8 cellular contexts compared by ENCODE assay signal in genomic region chr9:100472268-100472667, GRCh38. TPM values are rescaled to one million over a fixed set of nuclear protein-coding genes. Genes with fewer than 3 reads are reported as not detected.
A peak's percentile ranks its signal among the peaks of the same experiment; 100 is the strongest.
DNase-seq lines count a peak whose midpoint lies in the region; FAIRE-seq and TF ChIP-seq lines count a peak whose summit lies in the region.
"Had no signal": no experiment of that assay in that cellular context is flagged by ENCODE, and none has a peak within 500 bp of the region (broad histone marks: within the 10 kb centered on the region; RNA-seq: fewer than 3 reads in every experiment).

No MANE protein-coding gene starts in this region.

- 99 to 100% methylated on average over 3 of the region's 3 CpGs for WGBS in GM23248 (ENCODE audit: low coverage in 1 of 2, low lambda C conversion rate in 2 of 2, missing lambda C conversion rate in 2 of 2), 2 experiments
- WGBS in ectodermal cell, 2 experiments, result 69 to 92% methylated on average over 2 to 3 of the region's 3 CpGs

- DNase-seq in GM23248, result no peak
- no peak for DNase-seq in osteoblast (ENCODE audit: insufficient read length, low spot score, missing footprints)
- no peak for DNase-seq in HTR-8/SVneo (ENCODE audit: insufficient read length, low spot score)
- DNase-seq in kidney, result no peak
- no peak for DNase-seq in ascending aorta (ENCODE audit: low spot score in 2 of 2)
- DNase-seq: T1000 had no signal

- H3K4me2 ChIP-seq in GM23248 (ENCODE audit: unreplicated experiment), result no peak overlapping the region
- peak overlapping the region; percentile 54 for H3K4me2 ChIP-seq in OCI-LY1 (ENCODE audit: low read length)
- H3K4me2 ChIP-seq in osteoblast (ENCODE audit: insufficient read depth, low read length), result peak overlapping the region; percentile 71

- H3K9ac ChIP-seq in GM23248 (no peak overlapping the region), OCI-LY1 (ENCODE audit: low read length) (peak overlapping the region; percentile 33; the same call in 1 of the 2 replicates), kidney (ENCODE audit: low read length in 2 of 2) (peak overlapping the region in 1 of 2 donors; percentile 19)

- peak overlapping the region; percentile 71 for H3K4me3 ChIP-seq in GM23248
- H3K4me3 ChIP-seq in OCI-LY1 (ENCODE audit: low read depth, low read length, poor library complexity, severe bottlenecking), result peak overlapping the region; percentile 92
- H3K4me3 ChIP-seq in ectodermal cell (ENCODE audit: insufficient read depth, low read depth, low read length), result peak overlapping the region; percentile 91
- no peak overlapping the region for H3K4me3 ChIP-seq in osteoblast (ENCODE audit: insufficient read depth, low read length)
- peak overlapping the region in 1 of 2 donors; percentile 41 for H3K4me3 ChIP-seq in kidney (ENCODE audit: low read length in 2 of 2)
- peak overlapping the region in 1 of 2 donors; percentile 90 for H3K4me3 ChIP-seq in ascending aorta

- in situ Hi-C loops in GM23248 (cut with MboI), result no loop called here

- FAIRE-seq in HTR-8/SVneo (lab: Jason Lieb, UNC), result no peak
- no peak for FAIRE-seq in kidney (lab: Jason Lieb, UNC)

- H4K20me1 ChIP-seq in GM23248 (ENCODE audit: insufficient read depth), result no peaks in the 10 kb centered on the region
- no peaks in the 10 kb centered on the region for H4K20me1 ChIP-seq in OCI-LY1 (ENCODE audit: insufficient read depth, low read length)
- H4K20me1 ChIP-seq in osteoblast (ENCODE audit: insufficient read depth, low read length), result peaks cover 5% of the 10 kb centered on the region

- no peaks in the 10 kb centered on the region for H3K27me3 ChIP-seq in GM23248 (replicated peaks; ENCODE audit: insufficient read depth)
- no peaks in the 10 kb centered on the region for H3K27me3 ChIP-seq in OCI-LY1 (ENCODE audit: insufficient read depth, low read length)
- H3K27me3 ChIP-seq in ectodermal cell (ENCODE audit: control insufficient read depth, insufficient read depth, low read length, poor library complexity, severe bottlenecking), result no peaks in the 10 kb centered on the region
- no peaks in the 10 kb centered on the region for H3K27me3 ChIP-seq in osteoblast (ENCODE audit: insufficient read depth, low read length)
- no peaks in the 10 kb centered on the region for H3K27me3 ChIP-seq in ascending aorta

- H3F3A ChIP-seq in GM23248 (ENCODE audit: insufficient read depth) (peaks cover 12% of the 10 kb centered on the region; the same call in 1 of the 2 replicates), OCI-LY1 (ENCODE audit: insufficient read depth, low read length) (no peaks in the 10 kb centered on the region)

- intact Hi-C loops in kidney (cut with DNase I) (no loop called here), ascending aorta (cut with DNase I) (no loop called here)

- H3K9me3 ChIP-seq in GM23248 (ENCODE audit: low read depth) (no peaks in the 10 kb centered on the region), OCI-LY1 (ENCODE audit: low read length) (no peaks in the 10 kb centered on the region), ectodermal cell (ENCODE audit: control insufficient read depth, low read length) (no peaks in the 10 kb centered on the region), osteoblast (ENCODE audit: low read depth, low read length) (no peaks in the 10 kb centered on the region), kidney (ENCODE audit: control insufficient read depth in 1 of 2, low read length in 2 of 2) (no peaks in the 10 kb centered on the region), ascending aorta (no peaks in the 10 kb centered on the region)

- H3K36me3 ChIP-seq in GM23248 (ENCODE audit: low read depth), result no peaks in the 10 kb centered on the region
- H3K36me3 ChIP-seq in OCI-LY1 (ENCODE audit: insufficient read depth, low read length), result no peaks in the 10 kb centered on the region
- H3K36me3 ChIP-seq in ectodermal cell (ENCODE audit: control insufficient read depth, insufficient read depth, low read length), result no peaks in the 10 kb centered on the region
- no peaks in the 10 kb centered on the region for H3K36me3 ChIP-seq in osteoblast (ENCODE audit: insufficient read depth, low read length)
- no peaks in the 10 kb centered on the region for H3K36me3 ChIP-seq in kidney (ENCODE audit: control insufficient read depth in 1 of 2, insufficient read depth in 2 of 2, low read length in 2 of 2)
- no peaks in the 10 kb centered on the region for H3K36me3 ChIP-seq in ascending aorta

- H3K9me2 ChIP-seq in GM23248 (ENCODE audit: insufficient read depth) (no peaks in the 10 kb centered on the region), OCI-LY1 (ENCODE audit: low read depth, low read length) (no peaks in the 10 kb centered on the region)

- no peaks in the 10 kb centered on the region for H3K79me2 ChIP-seq in GM23248 (ENCODE audit: insufficient read depth)
- H3K79me2 ChIP-seq in OCI-LY1 (ENCODE audit: insufficient read depth, low read length), result no peaks in the 10 kb centered on the region; the same call in 1 of the 2 replicates
- peaks cover 3% of the 10 kb centered on the region for H3K79me2 ChIP-seq in osteoblast (ENCODE audit: insufficient read depth, low read length)

- H3K27ac ChIP-seq in GM23248, result no peak overlapping the region
- no peak overlapping the region for H3K27ac ChIP-seq in OCI-LY1 (ENCODE audit: low read depth, low read length, poor library complexity, severe bottlenecking)
- peak overlapping the region; percentile 80 for H3K27ac ChIP-seq in ectodermal cell (ENCODE audit: insufficient read depth, low read depth, low read length, poor library complexity, severe bottlenecking)
- H3K27ac ChIP-seq in osteoblast (ENCODE audit: low read depth, low read length), result no peak overlapping the region
- no peak overlapping the region for H3K27ac ChIP-seq in kidney (ENCODE audit: low read depth in 2 of 2, low read length in 2 of 2)
- no peak overlapping the region for H3K27ac ChIP-seq in ascending aorta

- 0 out of 2 replicates have a peak, but pooled peaks cover 4% of the 10 kb centered on the region for H3K4me1 ChIP-seq in GM23248 (ENCODE audit: insufficient read depth)
- H3K4me1 ChIP-seq in OCI-LY1 (ENCODE audit: insufficient read depth, low read length, severe bottlenecking), result peaks cover 25% of the 10 kb centered on the region
- peaks cover 12% of the 10 kb centered on the region for H3K4me1 ChIP-seq in ectodermal cell (ENCODE audit: control insufficient read depth, insufficient read depth, low read length)
- no peaks in the 10 kb centered on the region for H3K4me1 ChIP-seq in osteoblast (ENCODE audit: insufficient read depth, low read length)
- no peaks in the 10 kb centered on the region for H3K4me1 ChIP-seq in kidney (ENCODE audit: control insufficient read depth in 1 of 2, insufficient read depth in 1 of 2, low read depth in 1 of 2, low read length in 2 of 2)
- H3K4me1 ChIP-seq in ascending aorta, result peaks cover 4 to 5% of the 10 kb centered on the region in 2 donors

- H2AFZ ChIP-seq in GM23248 (peak overlapping the region; percentile 69; the same call in 1 of the 2 replicates), OCI-LY1 (ENCODE audit: low read length) (no peak overlapping the region), osteoblast (ENCODE audit: low read length) (no peak overlapping the region)

- TF ChIP-seq CTCF in OCI-LY1 (IDR thresholded peaks at IDR 0.05; ENCODE audit: low read length), result no peak
- TF ChIP-seq CTCF in osteoblast (IDR thresholded peaks at IDR 0.05; ENCODE audit: extremely low read depth, low read depth, low read length), result no peak
- no peak for TF ChIP-seq CTCF in kidney (IDR thresholded peaks at IDR 0.05; ENCODE audit: borderline replicate concordance, extremely low read depth, insufficient read depth)
- no peak for TF ChIP-seq CTCF in ascending aorta (IDR thresholded peaks at IDR 0.05)

RNA-seq across cellular contexts. Expression of gene TMEFF1, which starts 0.7 kb away (rescaled TPM):
- 0.43 and 4.4 TPM in 2 replicates for total RNA-seq in GM23248 (2014; rRNA removed; shearing (Covaris generic))
- polyA plus RNA-seq in GM23248 (2016; fragmentation: Nextera tagmentation; extraction: Ambion mirVana) (0.34 and 0.68 TPM in 2 replicates), kidney (ENCODE audit: insufficient read depth, low read depth, low replicate concordance) (not detected)
- polyA plus RNA-seq in ectodermal cell (2013, experiment 1 of 4), result 51.9 TPM
- 44.7 TPM for polyA plus RNA-seq in ectodermal cell (2013, experiment 2 of 4)
- polyA plus RNA-seq in ectodermal cell (2013, experiment 3 of 4), result 62.3 TPM
- 66.0 TPM for polyA plus RNA-seq in ectodermal cell (2013, experiment 4 of 4)
- total RNA-seq in osteoblast (0.72 and 1.2 TPM in 2 replicates), kidney (0.66 TPM), ascending aorta (not detected)

RNA-seq across cellular contexts. Expression of gene MSANTD3, which starts 45.3 kb away (rescaled TPM):
- total RNA-seq in GM23248 (2014; rRNA removed; shearing (Covaris generic)), result 48.6 and 59.3 TPM in 2 replicates
- polyA plus RNA-seq in GM23248 (2016; fragmentation: Nextera tagmentation; extraction: Ambion mirVana), result 27.6 and 27.8 TPM in 2 replicates
- polyA plus RNA-seq in ectodermal cell (2013, experiment 1 of 4), result 54.2 TPM
- 48.4 TPM for polyA plus RNA-seq in ectodermal cell (2013, experiment 2 of 4)
- 43.1 TPM for polyA plus RNA-seq in ectodermal cell (2013, experiment 3 of 4)
- polyA plus RNA-seq in ectodermal cell (2013, experiment 4 of 4), result 46.4 TPM
- 67.3 and 76.3 TPM in 2 replicates for total RNA-seq in osteoblast
- 14.3 TPM for total RNA-seq in kidney
- polyA plus RNA-seq in kidney (ENCODE audit: insufficient read depth, low read depth, low replicate concordance), result 16.7 TPM
- 2.8 TPM for total RNA-seq in ascending aorta
